In genomic region chr11:69091638-69092165, GRCh38 we compare ENCODE assay signal across 28 cellular contexts.
"Had no signal": no experiment of that assay in that cellular context is flagged by ENCODE, and none has a peak within 500 bp of the region (broad histone marks: within the 10 kb centered on the region; RNA-seq: fewer than 3 reads in every experiment).

No MANE protein-coding gene starts in this region.

- FAIRE-seq: endothelial cell of umbilical vein, frontal cortex had no signal

- H3K9me3 ChIP-seq: colonic mucosa, esophagus muscularis mucosa, esophagus squamous epithelium, gastrocnemius medialis, gastroesophageal sphincter had no signal

- H3K36me3 ChIP-seq: colonic mucosa, gastrocnemius medialis had no signal

- H3K4me1 ChIP-seq: colonic mucosa, foreskin keratinocyte had no signal

- H3K79me2 ChIP-seq: hepatocyte had no signal

- H3K4me3 Mint-ChIP-seq: dendritic cell treated with granulocyte-macrophage colony-stimulating factor and Interleukin-4, amounts not matched to agents 40 ng/mL and 50 ng/mL, for 4 days; effector memory CD8-positive, alpha-beta T cell; endodermal cell had no signal

- ATAC-seq: effector memory CD8-positive, alpha-beta T cell; esophagus mucosa; foreskin keratinocyte; gastrocnemius medialis; gastroesophageal sphincter; heart left ventricle; heart right ventricle had no signal

- DNase-seq: colonic mucosa; cortex of kidney; dermis blood vessel endothelial cell; dorsolateral prefrontal cortex; effector CD4-positive, alpha-beta T cell; effector CD8-positive, alpha-beta T cell; effector memory CD4-positive, alpha-beta T cell; effector memory CD8-positive, alpha-beta T cell; endodermal cell; erythroblast; esophagus squamous epithelium; foreskin fibroblast; foreskin keratinocyte; foreskin melanocyte; gastrocnemius medialis; glutamatergic neuron; head of caudate nucleus; heart right ventricle had no signal

- H3K27me3 ChIP-seq: colonic mucosa, dorsolateral prefrontal cortex, esophagus muscularis mucosa, esophagus squamous epithelium, foreskin keratinocyte, gastrocnemius medialis, gastroesophageal sphincter, heart left ventricle, heart right ventricle, hepatocyte had no signal

- H3K27ac ChIP-seq: colonic mucosa, coronary artery, dorsolateral prefrontal cortex, epithelial cell of prostate, esophagus muscularis mucosa, esophagus squamous epithelium, foreskin keratinocyte, gastrocnemius medialis, gastroesophageal sphincter, heart left ventricle, heart right ventricle, hepatocyte had no signal

- H3K9me3 Mint-ChIP-seq: dendritic cell treated with granulocyte-macrophage colony-stimulating factor and Interleukin-4, amounts not matched to agents 40 ng/mL and 50 ng/mL, for 4 days; effector memory CD8-positive, alpha-beta T cell had no signal

- H3K27ac Mint-ChIP-seq: dendritic cell treated with granulocyte-macrophage colony-stimulating factor and Interleukin-4, amounts not matched to agents 40 ng/mL and 50 ng/mL, for 4 days; effector memory CD8-positive, alpha-beta T cell; endodermal cell had no signal

- H2AFZ ChIP-seq: hepatocyte had no signal

- H3K4me2 ChIP-seq: hepatocyte had no signal

- H3K27me3 Mint-ChIP-seq: effector memory CD8-positive, alpha-beta T cell had no signal

- H3K4me3 ChIP-seq: colonic mucosa, coronary artery, dorsolateral prefrontal cortex, esophagus muscularis mucosa, esophagus squamous epithelium, gastrocnemius medialis, gastroesophageal sphincter, heart left ventricle, heart right ventricle, hepatocyte had no signal
